ENCODE assay signal across 19 cellular contexts in the genomic region with DNA sequence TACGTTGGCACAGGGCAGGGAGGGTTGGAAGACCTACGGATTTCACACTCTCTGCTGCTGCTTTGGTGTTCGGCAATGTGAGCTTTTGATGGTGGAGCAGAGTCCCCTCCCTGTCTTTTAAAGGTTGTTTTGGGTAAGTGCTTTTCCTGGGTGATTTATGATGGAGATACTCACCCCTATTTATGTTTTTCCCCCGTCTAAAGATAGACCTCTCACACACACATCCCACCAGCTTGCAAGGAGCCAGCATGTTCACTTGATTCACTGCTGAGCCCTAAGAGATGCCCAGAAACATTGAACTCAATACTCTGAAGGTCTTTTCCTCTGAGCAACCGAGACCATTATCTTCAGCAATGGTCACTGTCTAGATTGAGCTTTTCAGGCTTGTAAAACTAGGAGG. TPM values are rescaled to one million over a fixed set of nuclear protein-coding genes. Genes with fewer than 3 reads are reported as not detected.
A peak's percentile ranks its signal among the peaks of the same experiment; 100 is the strongest.
DNase-seq lines count a peak whose midpoint lies in the region; ATAC-seq and TF ChIP-seq lines count a peak whose summit lies in the region.
"Had no signal": no experiment of that assay in that cellular context is flagged by ENCODE, and none has a peak within 500 bp of the region (broad histone marks: within the 10 kb centered on the region; RNA-seq: fewer than 3 reads in every experiment).

No MANE protein-coding gene starts in this region.

- H3K27me3 ChIP-seq in left ventricle myocardium inferior (ENCODE audit: low read depth) (no peaks in the 10 kb centered on the region), heart left ventricle (no peaks in the 10 kb centered on the region), psoas muscle (ENCODE audit: insufficient read depth in 3 of 3, low read length in 2 of 3) (no peaks in the 10 kb centered on the region), gastrocnemius medialis (no peaks in the 10 kb centered on the region)
- H3K27me3 ChIP-seq: BE2C, BLaER1 had no signal

- no peak for ATAC-seq in heart left ventricle
- ATAC-seq in psoas muscle = peak in 2 of 4 donors; percentile 59 to 63
- no peak for ATAC-seq in gastrocnemius medialis
- no peak for ATAC-seq in HG03520 (IDR thresholded peaks at IDR 0.05; ENCODE audit: unreplicated experiment)

- in situ Hi-C loops in gastrocnemius medialis (cut with MboI; ENCODE audit: low sequenced_read_pairs in 4 of 4) = no loop called here

- H3K9me3 ChIP-seq in left ventricle myocardium inferior (replicated peaks) (no peaks in the 10 kb centered on the region), heart left ventricle (no peaks in the 10 kb centered on the region), psoas muscle (no peaks in the 10 kb centered on the region), gastrocnemius medialis (no peaks in the 10 kb centered on the region)
- H3K9me3 ChIP-seq: BE2C, BLaER1 had no signal

- TF ChIP-seq POLR2A in heart left ventricle (IDR thresholded peaks at IDR 0.05) (no peak), gastrocnemius medialis (IDR thresholded peaks at IDR 0.05) (no peak)

- H3K27ac ChIP-seq in left ventricle myocardium inferior (replicated peaks) (peak overlapping the region; percentile 90), heart left ventricle (peak overlapping the region in 2 of 12 donors; percentile 11 to 42), psoas muscle (peak overlapping the region; percentile 98), gastrocnemius medialis (peak overlapping the region; percentile 90 to 98 (median 94))
- H3K27ac ChIP-seq: BLaER1 had no signal

- WGBS in heart left ventricle, 4 donors = 37 to 48% (median 42%) methylated on average over 5 of the region's 5 CpGs
- 14 to 21% (median 18%) methylated on average over 5 of the region's 5 CpGs for WGBS in psoas muscle, 3 donors

- H3K36me3 ChIP-seq in left ventricle myocardium inferior (no peaks in the 10 kb centered on the region), heart left ventricle (no peaks in the 10 kb centered on the region), psoas muscle (ENCODE audit: insufficient read depth in 1 of 2, low read depth in 1 of 2) (peaks cover 0 to 10% of the 10 kb centered on the region in 2 donors), gastrocnemius medialis (no peaks in the 10 kb centered on the region)
- H3K36me3 ChIP-seq: BE2C, BLaER1 had no signal

- no peak overlapping the region for H3K4me3 ChIP-seq in left ventricle myocardium inferior
- H3K4me3 ChIP-seq in heart left ventricle = no peak overlapping the region
- peak overlapping the region; percentile 13 for H3K4me3 ChIP-seq in psoas muscle
- no peak overlapping the region for H3K4me3 ChIP-seq in gastrocnemius medialis
- H3K4me3 ChIP-seq: BLaER1 had no signal

- peaks cover 77% of the 10 kb centered on the region for H3K4me1 ChIP-seq in left ventricle myocardium inferior
- H3K4me1 ChIP-seq in heart left ventricle = peaks cover 0 to 57% (median 11%) of the 10 kb centered on the region in 12 donors
- H3K4me1 ChIP-seq in psoas muscle = peaks cover 52% of the 10 kb centered on the region
- peaks cover 82 to 83% of the 10 kb centered on the region in 2 donors for H3K4me1 ChIP-seq in gastrocnemius medialis
- H3K4me1 ChIP-seq: BE2C, BLaER1 had no signal

- no peak for DNase-seq in left ventricle myocardium inferior
- DNase-seq in heart left ventricle = no peak
- DNase-seq in psoas muscle = no peak
- DNase-seq in gastrocnemius medialis = no peak
- DNase-seq in NCI-H748 (lab: John Stamatoyannopoulos, UW; ENCODE audit: unreplicated experiment) = no peak
- DNase-seq: 8988T; ACHN; BE2C; C1 segment of cervical spinal cord; CD4-positive, alpha-beta memory T cell; CD4-positive, CD25-positive, alpha-beta regulatory T cell; CD8-positive, alpha-beta memory T cell; COR-L47; DMS79 treated with DMSO at 0.1 percent for 48 hours; GF-D8 had no signal

- no peak for TF ChIP-seq CTCF in left ventricle myocardium inferior (IDR thresholded peaks at IDR 0.05; ENCODE audit: borderline replicate concordance)
- TF ChIP-seq CTCF in heart left ventricle (IDR thresholded peaks at IDR 0.05) = no peak
- TF ChIP-seq CTCF in psoas muscle (IDR thresholded peaks at IDR 0.05) = no peak
- no peak for TF ChIP-seq CTCF in gastrocnemius medialis (IDR thresholded peaks at IDR 0.05 in 4 of 5, conservative IDR thresholded peaks at IDR 0.05 in 1 of 5)

- intact Hi-C loops in left ventricle myocardium inferior (cut with micrococcal nuclease) (no loop called here), heart left ventricle (cut with DNase I) (no loop called here), psoas muscle (cut with DNase I) (no loop called here), gastrocnemius medialis (cut with DNase I; ENCODE audit: low total_unique reads) (no loop called here)

RNA-seq across cellular contexts. Expression of a gene that starts 8.3 kb away (rescaled TPM):
- 71.8 TPM for total RNA-seq in left ventricle myocardium inferior
- total RNA-seq in heart left ventricle = 10 to 100 TPM; 36.9 to 68.1 (median 49.5) TPM
- polyA plus RNA-seq in heart left ventricle = 10 to 100 TPM; 13.4 to 15.5 TPM
- 100 to 1,000 TPM; 113 to 141 (median 127) TPM for total RNA-seq in psoas muscle
- polyA plus RNA-seq in psoas muscle = 10 to 100 TPM in 2 of 3 donors, 1 to 10 TPM in 1; 2.8 to 43.8 (median 40.1) TPM
- total RNA-seq in gastrocnemius medialis = 10 to 100 TPM; 42.5 to 98.8 (median 58.6) TPM
- total RNA-seq: CD4-positive, alpha-beta memory T cell; CD4-positive, CD25-positive, alpha-beta regulatory T cell; CD8-positive, alpha-beta memory T cell had no signal
- polyA plus RNA-seq: AG04450; CD14-positive monocyte; CD4-positive, alpha-beta memory T cell; CD4-positive, CD25-positive, alpha-beta regulatory T cell; CD8-positive, alpha-beta memory T cell had no signal
